ENCODE assay signal across 10 cellular contexts in genomic region chr4:47705326-47705981, GRCh38.
DNase-seq lines count a peak whose midpoint lies in the region; ATAC-seq and TF ChIP-seq lines count a peak whose summit lies in the region.
"Had no signal": no experiment of that assay in that cellular context is flagged by ENCODE, and none has a peak within 500 bp of the region (broad histone marks: within the 10 kb centered on the region; RNA-seq: fewer than 3 reads in every experiment).

No MANE protein-coding gene starts in this region.

- peaks cover 5% of the 10 kb centered on the region for H3K4me1 Mint-ChIP-seq in MCF 10A (ENCODE audit: insufficient read depth, unreplicated experiment)
- H3K4me1 Mint-ChIP-seq: stimulated activated memory B cell treated with anti-CD40 and anti-IgM and Interleukin-4, amounts not matched to agents 10 μg/mL and 1 μg/mL and 100 μg/mL, for 72 hours had no signal

- H3K27me3 Mint-ChIP-seq in MCF 10A (ENCODE audit: insufficient read depth, unreplicated experiment): no peaks in the 10 kb centered on the region

- H3K36me3 Mint-ChIP-seq in MCF 10A (ENCODE audit: insufficient read depth, unreplicated experiment): no peaks in the 10 kb centered on the region
- H3K36me3 Mint-ChIP-seq: stimulated activated memory B cell treated with anti-CD40 and anti-IgM and Interleukin-4, amounts not matched to agents 10 μg/mL and 1 μg/mL and 100 μg/mL, for 72 hours had no signal

- POLR2A ChIA-PET in MCF 10A (lab: Yijun Ruan, JAX): interaction anchor here (0.7 to 2.4 kb wide), 2 partner anchors 131 kb away, joined by 3 to 6 read pairs; no protein-coding TSS in a partner anchor

- intact Hi-C loops in MCF 10A (cut with micrococcal nuclease) (loop anchor here (1.0 kb wide), 1 partner anchor 131 kb away; no protein-coding TSS in a partner anchor), breast epithelium (cut with DNase I; ENCODE audit: low total_unique reads) (no loop called here), head of caudate nucleus (cut with DNase I) (no loop called here)

- H3K9me3 ChIP-seq in breast epithelium: no peaks in the 10 kb centered on the region

- H3K27ac Mint-ChIP-seq in MCF 10A (ENCODE audit: low read depth, unreplicated experiment): no peak overlapping the region
- H3K27ac Mint-ChIP-seq: stimulated activated memory B cell treated with anti-CD40 and anti-IgM and Interleukin-4, amounts not matched to agents 10 μg/mL and 1 μg/mL and 100 μg/mL, for 72 hours had no signal

- no peaks in the 10 kb centered on the region for H3K36me3 ChIP-seq in breast epithelium

- no peak for ATAC-seq in HG03135 (IDR thresholded peaks at IDR 0.05; ENCODE audit: unreplicated experiment)
- ATAC-seq: stimulated activated memory B cell treated with anti-CD40 and anti-IgM and Interleukin-4, amounts not matched to agents 10 μg/mL and 1 μg/mL and 100 μg/mL, for 72 hours had no signal

- CTCF ChIA-PET in MCF 10A (lab: Yijun Ruan, JAX): interaction anchor here (0.6 to 12.5 kb wide), 44 partner anchors 10 to 727 kb away, joined by 3 to 181 read pairs (median 4); partner anchors contain the start of gene CORIN

- H3K27me3 ChIP-seq in breast epithelium: peaks cover 0 to 6% of the 10 kb centered on the region in 2 donors

- TF ChIP-seq CTCF in MCF 10A (IDR thresholded peaks at IDR 0.05; ENCODE audit: unreplicated experiment): no peak
- TF ChIP-seq CTCF in breast epithelium (IDR thresholded peaks at IDR 0.05): no peak

- DNase-seq in MCF 10A (ENCODE audit: unreplicated experiment) (peak; percentile 32), breast epithelium (ENCODE audit: low spot score in 2 of 2) (no peak), OCI-M1 (lab: John Stamatoyannopoulos, UW) (peak; percentile 57), glomerular visceral epithelial cell (ENCODE audit: extremely low spot score) (peak; percentile 5), head of caudate nucleus (no peak), middle frontal gyrus (ENCODE audit: extremely low spot score, low spot score) (no peak), NCI-H2171 (lab: John Stamatoyannopoulos, UW) (no peak)
- DNase-seq: activated CD4-positive, alpha-beta T cell treated with anti-CD3 and anti-CD28 coated beads, Interleukin-2, amount 50 U/mL, for 4 hours had no signal

- no peaks in the 10 kb centered on the region for H3K4me1 ChIP-seq in breast epithelium

- no peaks in the 10 kb centered on the region for H3K9me3 Mint-ChIP-seq in MCF 10A (ENCODE audit: unreplicated experiment)
- H3K9me3 Mint-ChIP-seq: stimulated activated memory B cell treated with anti-CD40 and anti-IgM and Interleukin-4, amounts not matched to agents 10 μg/mL and 1 μg/mL and 100 μg/mL, for 72 hours had no signal

- no peak for TF ChIP-seq POLR2A in breast epithelium (IDR thresholded peaks at IDR 0.05)

- no TSS peak for BruUV-seq in MCF 10A (replicated peaks; lab: Mats Ljungman, UMichigan)

- H3K4me3 ChIP-seq in breast epithelium: no peak overlapping the region

- no peak overlapping the region for H3K4me3 Mint-ChIP-seq in MCF 10A (ENCODE audit: unreplicated experiment)
- H3K4me3 Mint-ChIP-seq: stimulated activated memory B cell treated with anti-CD40 and anti-IgM and Interleukin-4, amounts not matched to agents 10 μg/mL and 1 μg/mL and 100 μg/mL, for 72 hours had no signal

- H3K27ac ChIP-seq in breast epithelium: no peak overlapping the region

Comparison
In these comparisons a context has a peak if more than half of its experiments do, and no peak if none do; other contexts are left out.
1. DNase-seq: peak in MCF 10A (single experiment), OCI-M1 (single experiment) and glomerular visceral epithelial cell (single experiment); none in breast epithelium (0 of 2), head of caudate nucleus (0 of 42), middle frontal gyrus (single experiment) and NCI-H2171 (single experiment).